In genomic region chr15:70559223-70559823, GRCh38 we compare ENCODE assay signal across 7 cellular contexts.
A peak's percentile ranks its signal among the peaks of the same experiment; 100 is the strongest.
DNase-seq lines count a peak whose midpoint lies in the region; ATAC-seq and TF ChIP-seq lines count a peak whose summit lies in the region.

No MANE protein-coding gene starts in this region.

- H3K9me3 ChIP-seq in heart left ventricle = no peaks in the 10 kb centered on the region

- peaks cover 0 to 19% (median 6%) of the 10 kb centered on the region in 12 donors for H3K4me1 ChIP-seq in heart left ventricle

- DNase-seq in NCI-H69 (lab: John Stamatoyannopoulos, UW) (peak; percentile 55), activated T-cell treated with anti-CD3 and anti-CD28 coated beads for 48 hours (ENCODE audit: low read depth) (peak; percentile 48), heart left ventricle (peak in 4 of 5 donors; percentile 43 to 71 (median 49))
- peak; percentile 54 for DNase-seq in stimulated activated CD4-positive, alpha-beta T cell treated with anti-CD3 and anti-CD28 coated beads, Interleukin-4, amount 100 ng/mL, for 1 hour

- WGBS in heart left ventricle, 4 donors = 31 to 41% (median 38%) methylated on average over 11 of the region's 11 CpGs

- intact Hi-C loops in heart left ventricle (cut with DNase I) = no loop called here

- H3K27ac ChIP-seq in heart left ventricle = no peak overlapping the region

- TF ChIP-seq CTCF in heart left ventricle (IDR thresholded peaks at IDR 0.05) = no peak

- peaks cover 0 to 3% (median 0%) of the 10 kb centered on the region in 9 donors for H3K27me3 ChIP-seq in heart left ventricle

- TF ChIP-seq POLR2A in heart left ventricle (IDR thresholded peaks at IDR 0.05) = no peak

- ATAC-seq in heart left ventricle (peak in 3 of 4 donors; percentile 61 to 79 (median 74)), GM18873 (IDR thresholded peaks at IDR 0.05; ENCODE audit: low FRiP score, unreplicated experiment) (no peak), GM19328 (IDR thresholded peaks at IDR 0.05; ENCODE audit: unreplicated experiment) (no peak), HG02763 (IDR thresholded peaks at IDR 0.05; ENCODE audit: unreplicated experiment) (no peak)

- peak overlapping the region in 1 of 12 donors; percentile 21 for H3K4me3 ChIP-seq in heart left ventricle

- H3K36me3 ChIP-seq in heart left ventricle = no peaks in the 10 kb centered on the region

Comparison
In these comparisons a context has a peak if more than half of its experiments do, and no peak if none do; other contexts are left out.
1. ATAC-seq: peak in heart left ventricle (3 of 4); none in GM18873 (single experiment), GM19328 (single experiment) and HG02763 (single experiment).
2. Peak in every context shown above with its lines, with median percentiles within 50 percentile points of each other: DNase-seq.